In the genomic region with DNA sequence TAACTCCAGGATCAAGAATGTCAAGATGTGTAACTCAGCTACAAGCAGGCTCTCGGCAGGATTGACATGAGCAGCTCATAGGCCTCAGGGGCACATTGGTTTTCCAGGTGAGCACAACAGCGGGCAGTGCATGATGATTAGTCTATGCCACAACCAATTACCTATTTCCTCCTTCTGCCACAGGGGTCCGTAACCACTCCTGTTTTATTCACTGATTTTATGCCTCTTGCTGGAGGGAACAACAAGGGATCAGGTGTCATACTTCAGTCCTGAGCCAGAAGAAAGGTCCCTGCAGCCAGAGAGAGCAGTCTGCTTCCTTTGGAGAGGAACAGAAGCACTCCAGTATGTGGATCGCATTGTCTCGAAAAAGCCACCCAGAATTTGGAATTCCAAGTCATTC, we compare ENCODE assay signal across 19 cellular contexts. TPM values are rescaled to one million over a fixed set of nuclear protein-coding genes. Genes with fewer than 3 reads are reported as not detected.
"Had no signal": no experiment of that assay in that cellular context is flagged by ENCODE, and none has a peak within 500 bp of the region (broad histone marks: within the 10 kb centered on the region; RNA-seq: fewer than 3 reads in every experiment).

No MANE protein-coding gene starts in this region.

- H3K36me3 ChIP-seq: breast epithelium, neural progenitor cell, prostate gland, right atrium auricular region, tibial nerve, uterus, WERI-Rb-1 had no signal

- H3K27me3 ChIP-seq: breast epithelium, neural progenitor cell, right atrium auricular region, tibial nerve, uterus had no signal

- H3K9me3 ChIP-seq: breast epithelium, prostate gland, right atrium auricular region, tibial nerve, uterus had no signal

- H3K27ac ChIP-seq: breast epithelium, neural progenitor cell, prostate gland, right atrium auricular region, tibial nerve, uterus, WERI-Rb-1 had no signal

- H3K4me3 ChIP-seq: breast epithelium, neural progenitor cell, prostate gland, right atrium auricular region, tibial nerve, uterus had no signal

- H3K4me1 ChIP-seq: breast epithelium, prostate gland, right atrium auricular region, uterus had no signal

- DNase-seq: activated CD4-positive, alpha-beta T cell treated with anti-CD3 and anti-CD28 coated beads, Interleukin-2, amount 50 U/mL, for 4 hours; activated effector memory CD4-positive, alpha-beta T cell treated with anti-CD3 and anti-CD28 coated beads, Interleukin-2, amount 50 U/mL, for 16 hours; activated T-cell treated with anti-CD3 and anti-CD28 coated beads, Interleukin-2, amount 50 U/mL, for 72 hours; cortex of kidney; erythroblast; foreskin melanocyte; kidney; left ventricle myocardium superior; stimulated activated CD4-positive, alpha-beta T cell treated with anti-CD3 and anti-CD28 coated beads, Interleukin-2, amount 100 ng/mL, for 24 hours; stimulated activated naive CD8-positive, alpha-beta T cell treated with anti-CD3 and anti-CD28 coated beads, Interleukin-15, Interleukin-2, amounts not matched to agents 100 U/mL and 50 U/mL, for 24 hours; substantia nigra; uterus; WERI-Rb-1 had no signal

- ATAC-seq: activated T-cell treated with anti-CD3 and anti-CD28 coated beads, Interleukin-2, amount 50 U/mL, for 72 hours; left ventricle myocardium superior; stimulated activated naive CD8-positive, alpha-beta T cell treated with anti-CD3 and anti-CD28 coated beads, Interleukin-15, Interleukin-2, amounts not matched to agents 100 U/mL and 50 U/mL, for 24 hours had no signal

RNA-seq across cellular contexts. Expression of a gene that starts 35.1 kb away (rescaled TPM):
- total RNA-seq: activated CD8-positive, alpha-beta memory T cell treated with anti-CD3 and anti-CD28 coated beads for 36 hours had no signal
